Comparison of ENCODE assay signal across 1 cellular context in the genomic region with DNA sequence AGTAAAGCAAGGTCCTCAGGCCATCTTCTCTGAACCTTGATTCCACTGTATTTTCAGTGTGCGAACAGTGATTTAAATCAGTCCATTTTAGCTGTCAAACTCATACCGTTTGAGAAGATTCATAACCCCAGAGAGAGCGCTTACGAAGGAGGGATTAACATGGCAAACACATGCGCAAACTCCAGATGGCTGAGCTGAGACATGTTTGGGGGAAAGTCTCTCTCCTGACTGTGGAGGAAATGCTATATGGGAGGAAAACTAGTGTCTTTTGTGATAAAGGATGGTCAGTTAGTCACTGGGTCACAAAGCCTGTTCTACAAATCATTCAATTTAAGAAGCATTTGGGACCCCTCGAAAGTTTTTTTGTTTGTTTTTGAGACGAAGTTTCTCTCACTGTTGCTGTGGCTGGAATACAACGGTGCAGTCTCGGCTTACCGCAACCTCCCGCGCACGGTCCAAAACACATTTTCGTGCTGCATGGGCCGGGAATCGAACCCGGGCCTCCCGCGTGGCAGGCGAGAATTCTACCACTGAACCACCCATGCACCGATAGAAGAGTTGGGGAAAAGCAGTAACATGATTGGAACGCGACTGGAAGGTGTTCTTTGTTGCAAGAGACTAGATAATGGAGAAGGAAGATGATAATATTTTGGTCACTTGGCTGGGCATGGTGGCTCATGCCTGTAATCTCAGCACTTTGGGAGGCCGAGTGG.
TF ChIP-seq lines count a peak whose summit lies in the region.

No MANE protein-coding gene starts in this region.

TF ChIP-seq in HepG2, 621 proteins besides CTCF, POLR2A, EP300 and RAD21 (continued from another document and continues in another):
- TF ChIP-seq HMGXB4 (CRISPR knock-in tag; IDR thresholded peaks at IDR 0.05; ENCODE audit: borderline replicate concordance in 1 of 2, low read depth in 1 of 2) (peak; percentile 99 to 100), CHD2 (IDR thresholded peaks at IDR 0.05; ENCODE audit: low read depth, low read length) (no peak), MED1 (CRISPR knock-in tag; IDR thresholded peaks at IDR 0.05) (peak; percentile 83; the same call in 1 of the 2 replicates), HNF4A (CRISPR knock-in tag; IDR thresholded peaks at IDR 0.05) (peak; percentile 54), ZNF772 (CRISPR knock-in tag; IDR thresholded peaks at IDR 0.05) (peak; percentile 93), ZNF552 (CRISPR knock-in tag; IDR thresholded peaks at IDR 0.05; ENCODE audit: borderline replicate concordance) (no peak), MXD1 (CRISPR knock-in tag; IDR thresholded peaks at IDR 0.05) (no peak), CREM (IDR thresholded peaks at IDR 0.05) (no peak), CREM (CRISPR knock-in tag; IDR thresholded peaks at IDR 0.05) (no peak), MAZ (IDR thresholded peaks at IDR 0.05; ENCODE audit: borderline replicate concordance, low read depth, low read length) (no peak), MAZ (CRISPR knock-in tag; IDR thresholded peaks at IDR 0.05; ENCODE audit: low read depth) (0 out of 2 replicates have a peak, but pooled peaks have one; percentile 55), RXRA (CRISPR knock-in tag; IDR thresholded peaks at IDR 0.05) (peak; percentile 68; the same call in 1 of the 2 replicates), CCAR2 (optimal IDR thresholded peaks at IDR 0.05; ENCODE audit: low read depth, low read length) (no peak), KIAA2018 (CRISPR knock-in tag; IDR thresholded peaks at IDR 0.05; ENCODE audit: borderline replicate concordance) (0 out of 2 replicates have a peak, but pooled peaks have one; percentile 61), ISX (CRISPR knock-in tag; conservative IDR thresholded peaks at IDR 0.05) (no peak), HOXA3 (CRISPR knock-in tag; IDR thresholded peaks at IDR 0.05) (peak; percentile 82), RFX1 (IDR thresholded peaks at IDR 0.05) (no peak), ZNF335 (CRISPR knock-in tag; IDR thresholded peaks at IDR 0.05) (0 out of 2 replicates have a peak, but pooled peaks have one; percentile 74), GABPB1 (CRISPR knock-in tag; IDR thresholded peaks at IDR 0.05) (peak; percentile 52; the same call in 1 of the 2 replicates), TOE1 (CRISPR knock-in tag; IDR thresholded peaks at IDR 0.05) (peak; percentile 65; the same call in 1 of the 2 replicates), MIER3 (CRISPR knock-in tag; IDR thresholded peaks at IDR 0.05; ENCODE audit: borderline replicate concordance) (peak; percentile 72), ZNF251 (CRISPR knock-in tag; IDR thresholded peaks at IDR 0.05) (no peak), ZBTB25 (CRISPR knock-in tag; IDR thresholded peaks at IDR 0.05) (peak; percentile 57; the same call in 1 of the 2 replicates), ZNF761 (CRISPR knock-in tag; conservative IDR thresholded peaks at IDR 0.05) (peak; percentile 89; the same call in 1 of the 2 replicates), ZNF10 (CRISPR knock-in tag; IDR thresholded peaks at IDR 0.05; ENCODE audit: borderline replicate concordance, low read depth) (no peak), FIP1L1 (IDR thresholded peaks at IDR 0.05; ENCODE audit: borderline replicate concordance, insufficient read depth, low read depth, low read length) (no peak), ATRX (CRISPR knock-in tag; IDR thresholded peaks at IDR 0.05; ENCODE audit: borderline replicate concordance) (0 out of 2 replicates have a peak, but pooled peaks have one; percentile 31), ZNF414 (CRISPR knock-in tag; IDR thresholded peaks at IDR 0.05) (peak; percentile 77; the same call in 1 of the 2 replicates), NFKB2 (CRISPR knock-in tag; IDR thresholded peaks at IDR 0.05; ENCODE audit: borderline replicate concordance) (peak; percentile 62; the same call in 1 of the 2 replicates), JDP2 (CRISPR knock-in tag; IDR thresholded peaks at IDR 0.05; ENCODE audit: borderline replicate concordance) (no peak)
- TF ChIP-seq, protein P1, sequence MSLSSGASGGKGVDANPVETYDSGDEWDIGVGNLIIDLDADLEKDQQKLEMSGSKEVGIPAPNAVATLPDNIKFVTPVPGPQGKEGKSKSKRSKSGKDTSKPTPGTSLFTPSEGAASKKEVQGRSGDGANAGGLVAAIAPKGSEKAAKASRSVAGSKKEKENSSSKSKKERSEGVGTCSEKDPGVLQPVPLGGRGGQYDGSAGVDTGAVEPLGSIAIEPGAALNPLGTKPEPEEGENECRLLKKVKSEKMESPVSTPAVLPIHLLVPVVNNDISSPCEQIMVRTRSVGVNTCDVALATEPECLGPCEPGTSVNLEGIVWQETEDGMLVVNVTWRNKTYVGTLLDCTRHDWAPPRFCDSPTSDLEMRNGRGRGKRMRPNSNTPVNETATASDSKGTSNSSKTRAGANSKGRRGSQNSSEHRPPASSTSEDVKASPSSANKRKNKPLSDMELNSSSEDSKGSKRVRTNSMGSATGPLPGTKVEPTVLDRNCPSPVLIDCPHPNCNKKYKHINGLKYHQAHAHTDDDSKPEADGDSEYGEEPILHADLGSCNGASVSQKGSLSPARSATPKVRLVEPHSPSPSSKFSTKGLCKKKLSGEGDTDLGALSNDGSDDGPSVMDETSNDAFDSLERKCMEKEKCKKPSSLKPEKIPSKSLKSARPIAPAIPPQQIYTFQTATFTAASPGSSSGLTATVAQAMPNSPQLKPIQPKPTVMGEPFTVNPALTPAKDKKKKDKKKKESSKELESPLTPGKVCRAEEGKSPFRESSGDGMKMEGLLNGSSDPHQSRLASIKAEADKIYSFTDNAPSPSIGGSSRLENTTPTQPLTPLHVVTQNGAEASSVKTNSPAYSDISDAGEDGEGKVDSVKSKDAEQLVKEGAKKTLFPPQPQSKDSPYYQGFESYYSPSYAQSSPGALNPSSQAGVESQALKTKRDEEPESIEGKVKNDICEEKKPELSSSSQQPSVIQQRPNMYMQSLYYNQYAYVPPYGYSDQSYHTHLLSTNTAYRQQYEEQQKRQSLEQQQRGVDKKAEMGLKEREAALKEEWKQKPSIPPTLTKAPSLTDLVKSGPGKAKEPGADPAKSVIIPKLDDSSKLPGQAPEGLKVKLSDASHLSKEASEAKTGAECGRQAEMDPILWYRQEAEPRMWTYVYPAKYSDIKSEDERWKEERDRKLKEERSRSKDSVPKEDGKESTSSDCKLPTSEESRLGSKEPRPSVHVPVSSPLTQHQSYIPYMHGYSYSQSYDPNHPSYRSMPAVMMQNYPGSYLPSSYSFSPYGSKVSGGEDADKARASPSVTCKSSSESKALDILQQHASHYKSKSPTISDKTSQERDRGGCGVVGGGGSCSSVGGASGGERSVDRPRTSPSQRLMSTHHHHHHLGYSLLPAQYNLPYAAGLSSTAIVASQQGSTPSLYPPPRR (CRISPR knock-in tag; IDR thresholded peaks at IDR 0.05; ENCODE audit: borderline replicate concordance), result peak; percentile 84
- TF ChIP-seq, protein P2, sequence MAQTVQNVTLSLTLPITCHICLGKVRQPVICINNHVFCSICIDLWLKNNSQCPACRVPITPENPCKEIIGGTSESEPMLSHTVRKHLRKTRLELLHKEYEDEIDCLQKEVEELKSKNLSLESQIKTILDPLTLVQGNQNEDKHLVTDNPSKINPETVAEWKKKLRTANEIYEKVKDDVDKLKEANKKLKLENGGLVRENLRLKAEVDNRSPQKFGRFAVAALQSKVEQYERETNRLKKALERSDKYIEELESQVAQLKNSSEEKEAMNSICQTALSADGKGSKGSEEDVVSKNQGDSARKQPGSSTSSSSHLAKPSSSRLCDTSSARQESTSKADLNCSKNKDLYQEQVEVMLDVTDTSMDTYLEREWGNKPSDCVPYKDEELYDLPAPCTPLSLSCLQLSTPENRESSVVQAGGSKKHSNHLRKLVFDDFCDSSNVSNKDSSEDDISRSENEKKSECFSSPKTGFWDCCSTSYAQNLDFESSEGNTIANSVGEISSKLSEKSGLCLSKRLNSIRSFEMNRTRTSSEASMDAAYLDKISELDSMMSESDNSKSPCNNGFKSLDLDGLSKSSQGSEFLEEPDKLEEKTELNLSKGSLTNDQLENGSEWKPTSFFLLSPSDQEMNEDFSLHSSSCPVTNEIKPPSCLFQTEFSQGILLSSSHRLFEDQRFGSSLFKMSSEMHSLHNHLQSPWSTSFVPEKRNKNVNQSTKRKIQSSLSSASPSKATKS (CRISPR knock-in tag; IDR thresholded peaks at IDR 0.05), result no peak
- TF ChIP-seq, protein P3, sequence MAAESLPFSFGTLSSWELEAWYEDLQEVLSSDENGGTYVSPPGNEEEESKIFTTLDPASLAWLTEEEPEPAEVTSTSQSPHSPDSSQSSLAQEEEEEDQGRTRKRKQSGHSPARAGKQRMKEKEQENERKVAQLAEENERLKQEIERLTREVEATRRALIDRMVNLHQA (CRISPR knock-in tag; IDR thresholded peaks at IDR 0.05), result no peak
